In the genomic region with DNA sequence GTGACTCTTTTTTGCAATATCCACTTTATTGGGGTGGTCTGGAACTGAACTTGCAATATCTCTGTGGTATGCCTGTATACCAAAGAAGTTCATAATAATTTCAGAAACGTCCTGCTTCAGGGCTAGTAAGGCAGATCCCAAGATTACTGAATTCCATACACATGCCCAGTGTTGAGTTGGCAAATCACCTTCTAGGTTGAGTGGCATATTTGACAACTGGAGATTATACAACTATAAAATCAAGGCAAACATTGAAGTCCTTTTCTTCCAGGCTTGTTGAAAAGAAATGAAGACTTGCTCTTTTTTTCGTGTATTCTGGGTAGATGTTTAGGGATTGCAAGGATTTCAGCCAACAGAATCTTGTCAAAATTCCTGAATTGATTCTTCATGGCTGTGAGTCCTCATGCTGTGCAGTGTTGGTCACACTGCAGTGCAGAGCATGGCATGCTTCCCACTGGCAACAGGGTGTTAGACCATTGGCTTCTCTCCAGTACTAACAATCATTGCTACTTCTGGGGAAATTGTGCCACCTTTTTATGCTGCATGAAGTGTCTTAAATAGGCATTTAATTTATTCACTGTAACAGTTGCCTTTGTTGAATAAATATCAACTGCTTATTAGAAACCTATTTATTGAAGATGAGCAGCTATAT, we compare ENCODE assay signal across 1 cellular context.
TF ChIP-seq lines count a peak whose summit lies in the region.

No MANE protein-coding gene starts in this region.

TF ChIP-seq in HEK293, 187 proteins besides CTCF, POLR2A, EP300 and RAD21 (continued from another document):
- TF ChIP-seq, protein P1, sequence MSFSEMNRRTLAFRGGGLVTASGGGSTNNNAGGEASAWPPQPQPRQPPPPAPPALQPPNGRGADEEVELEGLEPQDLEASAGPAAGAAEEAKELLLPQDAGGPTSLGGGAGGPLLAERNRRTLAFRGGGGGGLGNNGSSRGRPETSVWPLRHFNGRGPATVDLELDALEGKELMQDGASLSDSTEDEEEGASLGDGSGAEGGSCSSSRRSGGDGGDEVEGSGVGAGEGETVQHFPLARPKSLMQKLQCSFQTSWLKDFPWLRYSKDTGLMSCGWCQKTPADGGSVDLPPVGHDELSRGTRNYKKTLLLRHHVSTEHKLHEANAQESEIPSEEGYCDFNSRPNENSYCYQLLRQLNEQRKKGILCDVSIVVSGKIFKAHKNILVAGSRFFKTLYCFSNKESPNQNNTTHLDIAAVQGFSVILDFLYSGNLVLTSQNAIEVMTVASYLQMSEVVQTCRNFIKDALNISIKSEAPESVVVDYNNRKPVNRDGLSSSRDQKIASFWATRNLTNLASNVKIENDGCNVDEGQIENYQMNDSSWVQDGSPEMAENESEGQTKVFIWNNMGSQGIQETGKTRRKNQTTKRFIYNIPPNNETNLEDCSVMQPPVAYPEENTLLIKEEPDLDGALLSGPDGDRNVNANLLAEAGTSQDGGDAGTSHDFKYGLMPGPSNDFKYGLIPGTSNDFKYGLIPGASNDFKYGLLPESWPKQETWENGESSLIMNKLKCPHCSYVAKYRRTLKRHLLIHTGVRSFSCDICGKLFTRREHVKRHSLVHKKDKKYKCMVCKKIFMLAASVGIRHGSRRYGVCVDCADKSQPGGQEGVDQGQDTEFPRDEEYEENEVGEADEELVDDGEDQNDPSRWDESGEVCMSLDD (tag by site-specific recombination; IDR thresholded peaks at IDR 0.05) = no peak
- TF ChIP-seq SCRT2 (tag by site-specific recombination; IDR thresholded peaks at IDR 0.05) = peak; percentile 80
- no peak for TF ChIP-seq ZNF146 (tag by site-specific recombination; IDR thresholded peaks at IDR 0.05)
- TF ChIP-seq ZNF544 (tag by site-specific recombination; IDR thresholded peaks at IDR 0.05) = no peak
- TF ChIP-seq ZBTB17 (tag by site-specific recombination; IDR thresholded peaks at IDR 0.05) = 0 out of 2 replicates have a peak, but pooled peaks have one; percentile 42
- TF ChIP-seq, protein P2, sequence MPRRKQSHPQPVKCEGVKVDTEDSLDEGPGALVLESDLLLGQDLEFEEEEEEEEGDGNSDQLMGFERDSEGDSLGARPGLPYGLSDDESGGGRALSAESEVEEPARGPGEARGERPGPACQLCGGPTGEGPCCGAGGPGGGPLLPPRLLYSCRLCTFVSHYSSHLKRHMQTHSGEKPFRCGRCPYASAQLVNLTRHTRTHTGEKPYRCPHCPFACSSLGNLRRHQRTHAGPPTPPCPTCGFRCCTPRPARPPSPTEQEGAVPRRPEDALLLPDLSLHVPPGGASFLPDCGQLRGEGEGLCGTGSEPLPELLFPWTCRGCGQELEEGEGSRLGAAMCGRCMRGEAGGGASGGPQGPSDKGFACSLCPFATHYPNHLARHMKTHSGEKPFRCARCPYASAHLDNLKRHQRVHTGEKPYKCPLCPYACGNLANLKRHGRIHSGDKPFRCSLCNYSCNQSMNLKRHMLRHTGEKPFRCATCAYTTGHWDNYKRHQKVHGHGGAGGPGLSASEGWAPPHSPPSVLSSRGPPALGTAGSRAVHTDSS (tag by site-specific recombination; IDR thresholded peaks at IDR 0.05) = no peak
- peak; percentile 41; the same call in 1 of the 2 replicates for TF ChIP-seq SCRT1 (tag by site-specific recombination; IDR thresholded peaks at IDR 0.05; ENCODE audit: borderline replicate concordance)
- TF ChIP-seq, protein P3, sequence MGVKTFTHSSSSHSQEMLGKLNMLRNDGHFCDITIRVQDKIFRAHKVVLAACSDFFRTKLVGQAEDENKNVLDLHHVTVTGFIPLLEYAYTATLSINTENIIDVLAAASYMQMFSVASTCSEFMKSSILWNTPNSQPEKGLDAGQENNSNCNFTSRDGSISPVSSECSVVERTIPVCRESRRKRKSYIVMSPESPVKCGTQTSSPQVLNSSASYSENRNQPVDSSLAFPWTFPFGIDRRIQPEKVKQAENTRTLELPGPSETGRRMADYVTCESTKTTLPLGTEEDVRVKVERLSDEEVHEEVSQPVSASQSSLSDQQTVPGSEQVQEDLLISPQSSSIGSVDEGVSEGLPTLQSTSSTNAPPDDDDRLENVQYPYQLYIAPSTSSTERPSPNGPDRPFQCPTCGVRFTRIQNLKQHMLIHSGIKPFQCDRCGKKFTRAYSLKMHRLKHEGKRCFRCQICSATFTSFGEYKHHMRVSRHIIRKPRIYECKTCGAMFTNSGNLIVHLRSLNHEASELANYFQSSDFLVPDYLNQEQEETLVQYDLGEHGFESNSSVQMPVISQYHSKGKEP (tag by site-specific recombination; IDR thresholded peaks at IDR 0.05) = 0 out of 2 replicates have a peak, but pooled peaks have one; percentile 16
- peak; percentile 54 for TF ChIP-seq FEZF1 (tag by site-specific recombination; IDR thresholded peaks at IDR 0.05)
- TF ChIP-seq ZNF521 (tag by site-specific recombination; IDR thresholded peaks at IDR 0.05) = no peak
- TF ChIP-seq ZNF670 (tag by site-specific recombination; IDR thresholded peaks at IDR 0.05; ENCODE audit: low read depth) = no peak
- TF ChIP-seq, protein P4, sequence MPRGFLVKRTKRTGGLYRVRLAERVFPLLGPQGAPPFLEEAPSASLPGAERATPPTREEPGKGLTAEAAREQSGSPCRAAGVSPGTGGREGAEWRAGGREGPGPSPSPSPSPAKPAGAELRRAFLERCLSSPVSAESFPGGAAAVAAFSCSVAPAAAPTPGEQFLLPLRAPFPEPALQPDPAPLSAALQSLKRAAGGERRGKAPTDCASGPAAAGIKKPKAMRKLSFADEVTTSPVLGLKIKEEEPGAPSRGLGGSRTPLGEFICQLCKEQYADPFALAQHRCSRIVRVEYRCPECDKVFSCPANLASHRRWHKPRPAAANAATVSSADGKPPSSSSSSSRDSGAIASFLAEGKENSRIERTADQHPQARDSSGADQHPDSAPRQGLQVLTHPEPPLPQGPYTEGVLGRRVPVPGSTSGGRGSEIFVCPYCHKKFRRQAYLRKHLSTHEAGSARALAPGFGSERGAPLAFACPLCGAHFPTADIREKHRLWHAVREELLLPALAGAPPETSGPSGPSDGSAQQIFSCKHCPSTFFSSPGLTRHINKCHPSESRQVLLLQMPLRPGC (tag by site-specific recombination; IDR thresholded peaks at IDR 0.05) = no peak
